1 cellular context compared by ENCODE assay signal in the genomic region with DNA sequence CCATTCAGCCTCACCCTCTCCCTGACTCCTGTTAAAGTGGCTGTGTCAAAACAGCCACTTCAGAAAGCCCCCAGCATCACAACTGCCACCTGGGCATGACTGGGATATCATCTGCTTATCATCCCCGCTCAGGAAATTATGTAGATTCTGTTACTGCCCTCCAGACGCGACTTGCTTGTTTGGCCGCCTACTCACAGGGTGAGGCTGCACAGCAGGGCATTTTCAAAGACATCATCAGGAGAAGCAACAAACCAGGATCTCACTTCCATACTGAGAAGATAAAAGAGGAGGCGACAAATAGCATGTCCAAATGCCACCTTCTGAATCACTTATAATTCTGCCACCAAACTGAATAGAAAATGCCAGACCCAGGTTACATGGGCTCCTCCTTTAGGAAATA.
TF ChIP-seq lines count a peak whose summit lies in the region.

No MANE protein-coding gene starts in this region.

TF ChIP-seq in HEK293, 187 proteins besides CTCF, POLR2A, EP300 and RAD21 (continued from another document):
- TF ChIP-seq, protein P1, sequence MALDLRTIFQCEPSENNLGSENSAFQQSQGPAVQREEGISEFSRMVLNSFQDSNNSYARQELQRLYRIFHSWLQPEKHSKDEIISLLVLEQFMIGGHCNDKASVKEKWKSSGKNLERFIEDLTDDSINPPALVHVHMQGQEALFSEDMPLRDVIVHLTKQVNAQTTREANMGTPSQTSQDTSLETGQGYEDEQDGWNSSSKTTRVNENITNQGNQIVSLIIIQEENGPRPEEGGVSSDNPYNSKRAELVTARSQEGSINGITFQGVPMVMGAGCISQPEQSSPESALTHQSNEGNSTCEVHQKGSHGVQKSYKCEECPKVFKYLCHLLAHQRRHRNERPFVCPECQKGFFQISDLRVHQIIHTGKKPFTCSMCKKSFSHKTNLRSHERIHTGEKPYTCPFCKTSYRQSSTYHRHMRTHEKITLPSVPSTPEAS (tag by site-specific recombination; IDR thresholded peaks at IDR 0.05) = no peak
- TF ChIP-seq SP7 (tag by site-specific recombination; IDR thresholded peaks at IDR 0.05) (no peak), SP3 (tag by site-specific recombination; IDR thresholded peaks at IDR 0.05) (no peak), ZIC2 (tag by site-specific recombination; IDR thresholded peaks at IDR 0.05) (peak; percentile 67), ZNF658 (tag by site-specific recombination; IDR thresholded peaks at IDR 0.05) (no peak), ZNF521 (tag by site-specific recombination; IDR thresholded peaks at IDR 0.05) (no peak), ZNF350 (tag by site-specific recombination; IDR thresholded peaks at IDR 0.05) (no peak), SP2 (tag by site-specific recombination; IDR thresholded peaks at IDR 0.05) (no peak), ZNF529 (tag by site-specific recombination; IDR thresholded peaks at IDR 0.05; ENCODE audit: insufficient replicate concordance) (peak; percentile 21), ZNF558 (tag by site-specific recombination; IDR thresholded peaks at IDR 0.05) (no peak), ZNF211 (tag by site-specific recombination; IDR thresholded peaks at IDR 0.05; ENCODE audit: low read depth) (no peak), EGR2 (tag by site-specific recombination; IDR thresholded peaks at IDR 0.05; ENCODE audit: low read depth) (0 out of 2 replicates have a peak, but pooled peaks have one; percentile 32), ZBTB17 (tag by site-specific recombination; IDR thresholded peaks at IDR 0.05) (no peak), ZNF10 (tag by site-specific recombination; IDR thresholded peaks at IDR 0.05) (peak; percentile 64; the same call in 1 of the 2 replicates), ZFHX2 (tag by site-specific recombination; conservative IDR thresholded peaks at IDR 0.05) (peak; percentile 58), ZNF114 (tag by site-specific recombination; IDR thresholded peaks at IDR 0.05) (no peak), ZNF184 (tag by site-specific recombination; IDR thresholded peaks at IDR 0.05) (no peak), ZBTB1 (tag by site-specific recombination; IDR thresholded peaks at IDR 0.05) (no peak), ZNF48 (tag by site-specific recombination; IDR thresholded peaks at IDR 0.05) (no peak), HOXD13 (CRISPR knock-in tag; IDR thresholded peaks at IDR 0.05; ENCODE audit: borderline replicate concordance) (no peak)
- TF ChIP-seq, protein P2, sequence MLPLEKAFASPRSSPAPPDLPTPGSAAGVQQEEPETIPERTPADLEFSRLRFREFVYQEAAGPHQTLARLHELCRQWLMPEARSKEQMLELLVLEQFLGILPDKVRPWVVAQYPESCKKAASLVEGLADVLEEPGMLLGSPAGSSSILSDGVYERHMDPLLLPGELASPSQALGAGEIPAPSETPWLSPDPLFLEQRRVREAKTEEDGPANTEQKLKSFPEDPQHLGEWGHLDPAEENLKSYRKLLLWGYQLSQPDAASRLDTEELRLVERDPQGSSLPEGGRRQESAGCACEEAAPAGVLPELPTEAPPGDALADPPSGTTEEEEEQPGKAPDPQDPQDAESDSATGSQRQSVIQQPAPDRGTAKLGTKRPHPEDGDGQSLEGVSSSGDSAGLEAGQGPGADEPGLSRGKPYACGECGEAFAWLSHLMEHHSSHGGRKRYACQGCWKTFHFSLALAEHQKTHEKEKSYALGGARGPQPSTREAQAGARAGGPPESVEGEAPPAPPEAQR (tag by site-specific recombination; IDR thresholded peaks at IDR 0.05) = no peak
- TF ChIP-seq, protein P3, sequence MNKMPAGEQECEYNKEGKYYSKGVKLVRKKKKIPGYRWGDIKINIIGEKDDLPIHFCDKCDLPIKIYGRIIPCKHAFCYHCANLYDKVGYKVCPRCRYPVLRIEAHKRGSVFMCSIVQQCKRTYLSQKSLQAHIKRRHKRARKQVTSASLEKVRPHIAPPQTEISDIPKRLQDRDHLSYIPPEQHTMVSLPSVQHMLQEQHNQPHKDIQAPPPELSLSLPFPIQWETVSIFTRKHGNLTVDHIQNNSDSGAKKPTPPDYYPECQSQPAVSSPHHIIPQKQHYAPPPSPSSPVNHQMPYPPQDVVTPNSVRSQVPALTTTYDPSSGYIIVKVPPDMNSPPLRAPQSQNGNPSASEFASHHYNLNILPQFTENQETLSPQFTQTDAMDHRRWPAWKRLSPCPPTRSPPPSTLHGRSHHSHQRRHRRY (tag by site-specific recombination; IDR thresholded peaks at IDR 0.05) = no peak
- TF ChIP-seq, protein P4, sequence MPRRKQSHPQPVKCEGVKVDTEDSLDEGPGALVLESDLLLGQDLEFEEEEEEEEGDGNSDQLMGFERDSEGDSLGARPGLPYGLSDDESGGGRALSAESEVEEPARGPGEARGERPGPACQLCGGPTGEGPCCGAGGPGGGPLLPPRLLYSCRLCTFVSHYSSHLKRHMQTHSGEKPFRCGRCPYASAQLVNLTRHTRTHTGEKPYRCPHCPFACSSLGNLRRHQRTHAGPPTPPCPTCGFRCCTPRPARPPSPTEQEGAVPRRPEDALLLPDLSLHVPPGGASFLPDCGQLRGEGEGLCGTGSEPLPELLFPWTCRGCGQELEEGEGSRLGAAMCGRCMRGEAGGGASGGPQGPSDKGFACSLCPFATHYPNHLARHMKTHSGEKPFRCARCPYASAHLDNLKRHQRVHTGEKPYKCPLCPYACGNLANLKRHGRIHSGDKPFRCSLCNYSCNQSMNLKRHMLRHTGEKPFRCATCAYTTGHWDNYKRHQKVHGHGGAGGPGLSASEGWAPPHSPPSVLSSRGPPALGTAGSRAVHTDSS (tag by site-specific recombination; IDR thresholded peaks at IDR 0.05) = no peak
- TF ChIP-seq, protein P5, sequence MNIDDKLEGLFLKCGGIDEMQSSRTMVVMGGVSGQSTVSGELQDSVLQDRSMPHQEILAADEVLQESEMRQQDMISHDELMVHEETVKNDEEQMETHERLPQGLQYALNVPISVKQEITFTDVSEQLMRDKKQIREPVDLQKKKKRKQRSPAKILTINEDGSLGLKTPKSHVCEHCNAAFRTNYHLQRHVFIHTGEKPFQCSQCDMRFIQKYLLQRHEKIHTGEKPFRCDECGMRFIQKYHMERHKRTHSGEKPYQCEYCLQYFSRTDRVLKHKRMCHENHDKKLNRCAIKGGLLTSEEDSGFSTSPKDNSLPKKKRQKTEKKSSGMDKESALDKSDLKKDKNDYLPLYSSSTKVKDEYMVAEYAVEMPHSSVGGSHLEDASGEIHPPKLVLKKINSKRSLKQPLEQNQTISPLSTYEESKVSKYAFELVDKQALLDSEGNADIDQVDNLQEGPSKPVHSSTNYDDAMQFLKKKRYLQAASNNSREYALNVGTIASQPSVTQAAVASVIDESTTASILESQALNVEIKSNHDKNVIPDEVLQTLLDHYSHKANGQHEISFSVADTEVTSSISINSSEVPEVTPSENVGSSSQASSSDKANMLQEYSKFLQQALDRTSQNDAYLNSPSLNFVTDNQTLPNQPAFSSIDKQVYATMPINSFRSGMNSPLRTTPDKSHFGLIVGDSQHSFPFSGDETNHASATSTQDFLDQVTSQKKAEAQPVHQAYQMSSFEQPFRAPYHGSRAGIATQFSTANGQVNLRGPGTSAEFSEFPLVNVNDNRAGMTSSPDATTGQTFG (tag by site-specific recombination; IDR thresholded peaks at IDR 0.05; ENCODE audit: borderline replicate concordance) = no peak
- TF ChIP-seq, protein P6, sequence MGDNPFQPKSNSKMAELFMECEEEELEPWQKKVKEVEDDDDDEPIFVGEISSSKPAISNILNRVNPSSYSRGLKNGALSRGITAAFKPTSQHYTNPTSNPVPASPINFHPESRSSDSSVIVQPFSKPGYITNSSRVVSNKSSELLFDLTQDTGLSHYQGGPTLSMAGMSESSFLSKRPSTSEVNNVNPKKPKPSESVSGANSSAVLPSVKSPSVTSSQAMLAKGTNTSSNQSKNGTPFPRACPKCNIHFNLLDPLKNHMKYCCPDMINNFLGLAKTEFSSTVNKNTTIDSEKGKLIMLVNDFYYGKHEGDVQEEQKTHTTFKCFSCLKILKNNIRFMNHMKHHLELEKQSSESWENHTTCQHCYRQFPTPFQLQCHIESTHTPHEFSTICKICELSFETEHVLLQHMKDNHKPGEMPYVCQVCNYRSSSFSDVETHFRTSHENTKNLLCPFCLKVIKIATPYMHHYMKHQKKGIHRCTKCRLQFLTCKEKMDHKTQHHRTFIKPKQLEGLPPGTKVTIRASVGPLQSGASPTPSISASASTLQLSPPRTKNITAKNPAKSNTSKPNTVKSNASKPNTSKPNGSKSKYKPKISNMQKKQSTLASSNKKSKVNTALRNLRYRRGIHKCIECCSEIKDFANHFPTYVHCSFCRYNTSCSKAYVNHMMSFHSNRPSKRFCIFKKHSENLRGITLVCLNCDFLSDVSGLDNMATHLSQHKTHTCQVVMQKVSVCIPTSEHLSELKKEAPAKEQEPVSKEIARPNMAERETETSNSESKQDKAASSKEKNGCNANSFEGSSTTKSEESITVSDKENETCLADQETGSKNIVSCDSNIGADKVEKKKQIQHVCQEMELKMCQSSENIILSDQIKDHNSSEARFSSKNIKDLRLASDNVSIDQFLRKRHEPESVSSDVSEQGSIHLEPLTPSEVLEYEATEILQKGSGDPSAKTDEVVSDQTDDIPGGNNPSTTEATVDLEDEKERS (tag by site-specific recombination; IDR thresholded peaks at IDR 0.05) = no peak
